Comparison of ENCODE assay signal across 18 cellular contexts in the genomic region with DNA sequence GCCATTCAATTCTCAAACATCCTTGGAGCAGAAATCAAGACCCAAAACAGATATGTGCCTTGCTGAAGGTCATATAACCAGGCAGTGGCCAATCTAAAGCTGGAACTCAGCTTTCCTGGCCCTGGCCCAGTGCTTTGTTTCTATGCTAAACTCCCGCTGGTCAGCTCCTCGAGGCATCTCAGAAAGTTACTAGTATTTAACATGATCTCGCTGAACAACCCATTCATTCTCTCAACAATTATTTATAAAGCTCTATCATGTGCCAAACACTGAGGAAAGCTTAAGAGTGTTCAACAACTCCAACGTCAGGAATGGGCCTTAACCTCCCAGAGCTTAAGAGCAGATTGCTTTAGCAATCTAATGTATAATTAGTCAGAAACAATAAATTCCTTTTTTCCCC. TPM values are rescaled to one million over a fixed set of nuclear protein-coding genes. Genes with fewer than 3 reads are reported as not detected.
DNase-seq lines count a peak whose midpoint lies in the region; ATAC-seq and TF ChIP-seq lines count a peak whose summit lies in the region.
"Had no signal": no experiment of that assay in that cellular context is flagged by ENCODE, and none has a peak within 500 bp of the region (broad histone marks: within the 10 kb centered on the region; RNA-seq: fewer than 3 reads in every experiment).

No MANE protein-coding gene starts in this region.

- H2BK15ac ChIP-seq in mesenchymal stem cell (ENCODE audit: low read depth, poor library complexity, severe bottlenecking): no peak overlapping the region

- no peak overlapping the region for H4K8ac ChIP-seq in mesenchymal stem cell (ENCODE audit: low read length)

- no peak overlapping the region for H2BK5ac ChIP-seq in mesenchymal stem cell (ENCODE audit: low read depth, low read length, poor library complexity, severe bottlenecking)

- no peak overlapping the region for H3K4me3 ChIP-seq in HCT116 (replicated peaks in 1 of 2; ENCODE audit: low read depth in 1 of 2, low read length in 2 of 2)
- H3K4me3 ChIP-seq in choroid plexus epithelial cell (ENCODE audit: low read depth, low read length): no peak overlapping the region
- no peak overlapping the region for H3K4me3 ChIP-seq in mesenchymal stem cell (ENCODE audit: insufficient read depth in 1 of 2, low read depth in 1 of 2, low read length in 2 of 2)

- no peaks in the 10 kb centered on the region for H3K9me2 ChIP-seq in HCT116 (ENCODE audit: insufficient read depth)

- RAD21 ChIA-PET in HCT116 (lab: Charles Lee; ENCODE audit: low non-redundant PET in 1 of 2, low total read pairs in 2 of 2, uncharacterized antibody in 2 of 2, unreplicated experiment in 2 of 2): no interaction called here

- no peaks in the 10 kb centered on the region for H3K79me1 ChIP-seq in mesenchymal stem cell (replicated peaks; ENCODE audit: low read length, poor library complexity, severe bottlenecking)

- H3K4ac ChIP-seq in mesenchymal stem cell (ENCODE audit: low read depth in 1 of 2, low read length in 2 of 2): no peak overlapping the region

- WGBS in mesenchymal stem cell: 54% methylated on average over 4 of the region's 4 CpGs

- peak overlapping the region; percentile 64 for H2AK5ac ChIP-seq in mesenchymal stem cell (ENCODE audit: low read length, severe bottlenecking)

- H3K27ac Mint-ChIP-seq in chondrocyte (ENCODE audit: unreplicated experiment): no peak overlapping the region
- H3K27ac Mint-ChIP-seq: CD4-positive, CD25-positive, alpha-beta regulatory T cell; CD8-positive, alpha-beta memory T cell; H9 had no signal

- H3K18ac ChIP-seq in mesenchymal stem cell (ENCODE audit: low read depth in 1 of 2, low read length in 2 of 2): no peak overlapping the region

- H3K23ac ChIP-seq in mesenchymal stem cell (ENCODE audit: low read length in 2 of 2): no peak overlapping the region

- H3K9me3 Mint-ChIP-seq in chondrocyte (ENCODE audit: low read depth): no peaks in the 10 kb centered on the region
- H3K9me3 Mint-ChIP-seq: CD8-positive, alpha-beta memory T cell; H9 had no signal

- H3K36me3 Mint-ChIP-seq in chondrocyte (ENCODE audit: low read depth): no peaks in the 10 kb centered on the region
- H3K36me3 Mint-ChIP-seq: CD4-positive, CD25-positive, alpha-beta regulatory T cell had no signal

- H3K27me3 ChIP-seq in HCT116 (ENCODE audit: insufficient read depth, low read length) (no peaks in the 10 kb centered on the region), mesenchymal stem cell (ENCODE audit: control insufficient read depth in 1 of 2, insufficient read depth in 1 of 2, low read length in 2 of 2) (peaks cover 0 to 30% of the 10 kb centered on the region in 2 experiments)

- H3K79me2 ChIP-seq in HCT116 (ENCODE audit: insufficient read depth, low read length): no peaks in the 10 kb centered on the region

- H2AFZ ChIP-seq in HCT116 (ENCODE audit: low read depth, low read length, poor library complexity, severe bottlenecking): no peak overlapping the region
- no peak overlapping the region for H2AFZ ChIP-seq in mesenchymal stem cell (ENCODE audit: low read depth, low read length)

- no peak overlapping the region for H4K91ac ChIP-seq in mesenchymal stem cell (ENCODE audit: low read length)

- H2BK120ac ChIP-seq in mesenchymal stem cell (ENCODE audit: low read depth, low read length): no peak overlapping the region

- no peaks in the 10 kb centered on the region for H3K27me3 Mint-ChIP-seq in chondrocyte (ENCODE audit: low read depth)

- H3K9ac ChIP-seq in HCT116 (ENCODE audit: low read length) (no peak overlapping the region), mesenchymal stem cell (ENCODE audit: low read length) (no peak overlapping the region)

- no peak for TF ChIP-seq RAD21 in HCT116 (IDR thresholded peaks at IDR 0.05; ENCODE audit: low read depth)

- BruUV-seq in HCT116 (replicated peaks; lab: Mats Ljungman, UMichigan): no TSS peak

- TF ChIP-seq CTCF in HCT116 (IDR thresholded peaks at IDR 0.05 in 2 of 3, conservative IDR thresholded peaks at IDR 0.05 in 1 of 3; ENCODE audit: borderline replicate concordance in 1 of 3, insufficient read depth in 1 of 3, low read depth in 2 of 3, low read length in 2 of 3) (no peak), choroid plexus epithelial cell (conservative IDR thresholded peaks at IDR 0.05; ENCODE audit: low read depth, low read length) (no peak), chondrocyte (IDR thresholded peaks at IDR 0.05) (no peak)

- CTCF ChIA-PET in HCT116 (lab: Charles Lee): interaction anchor here (1.4 kb wide), 1 partner anchor 179 kb away, joined by 3 read pairs; no protein-coding TSS in a partner anchor

- intact Hi-C loops in HCT116 (cut with micrococcal nuclease): no loop called here

- H4K20me1 ChIP-seq in HCT116 (ENCODE audit: insufficient read depth): no peaks in the 10 kb centered on the region

- peaks cover 0 to 10% of the 10 kb centered on the region in 2 experiments; a peak in 3 of 4 replicates for H3K4me1 ChIP-seq in HCT116 (ENCODE audit: control insufficient read depth in 1 of 2, insufficient read depth in 2 of 2, low read length in 2 of 2)
- H3K4me1 ChIP-seq in mesenchymal stem cell (ENCODE audit: control insufficient read depth, insufficient read depth, low read depth, low read length): peaks cover 7% of the 10 kb centered on the region
- H3K4me1 ChIP-seq: BE2C had no signal

- peaks cover 20% of the 10 kb centered on the region for H3K4me1 Mint-ChIP-seq in chondrocyte (ENCODE audit: low read depth)
- H3K4me1 Mint-ChIP-seq: CD4-positive, CD25-positive, alpha-beta regulatory T cell had no signal

- H3K9me3 ChIP-seq in HCT116 (ENCODE audit: control insufficient read depth in 1 of 2, insufficient read depth in 1 of 2, low read depth in 1 of 2, low read length in 2 of 2): no peaks in the 10 kb centered on the region
- no peaks in the 10 kb centered on the region for H3K9me3 ChIP-seq in mesenchymal stem cell (ENCODE audit: control insufficient read depth, low read length)
- H3K9me3 ChIP-seq: BE2C had no signal

- no peak for ATAC-seq in HCT116

- H3K14ac ChIP-seq in mesenchymal stem cell (ENCODE audit: low read length in 2 of 2): no peak overlapping the region

- POLR2A ChIA-PET in HCT116 (lab: Charles Lee): interaction anchor here (1.0 kb wide), 1 partner anchor 54 kb away, joined by 3 read pairs; a partner anchor contains a TSS

- H3K4me2 ChIP-seq in HCT116 (ENCODE audit: low read length) (peak overlapping the region; percentile 15; the same call in 1 of the 2 replicates), mesenchymal stem cell (ENCODE audit: low read length, poor library complexity, severe bottlenecking) (no peak overlapping the region)

- no peak overlapping the region for H2BK12ac ChIP-seq in mesenchymal stem cell (ENCODE audit: low read length in 2 of 2)

- TF ChIP-seq POLR2A in HCT116 (IDR thresholded peaks at IDR 0.05; ENCODE audit: borderline replicate concordance, extremely low read depth, insufficient read depth, insufficient read length): no peak

- H3K27ac ChIP-seq in HCT116 (ENCODE audit: low read depth, low read length) (no peak overlapping the region), mesenchymal stem cell (ENCODE audit: low read length, poor library complexity, severe bottlenecking) (peak overlapping the region; percentile 17)

- H3K36me3 ChIP-seq in HCT116 (ENCODE audit: control insufficient read depth in 1 of 2, insufficient read depth in 2 of 2, low read length in 2 of 2): no peaks in the 10 kb centered on the region
- H3K36me3 ChIP-seq in mesenchymal stem cell (ENCODE audit: control insufficient read depth in 1 of 2, insufficient read depth in 2 of 2, low read depth in 1 of 2, low read length in 2 of 2): no peaks in the 10 kb centered on the region
- H3K36me3 ChIP-seq: BE2C had no signal

- DNase-seq in DMS79 (lab: John Stamatoyannopoulos, UW) (peak; percentile 43), HCT116 (ENCODE audit: low read depth, low spot score) (no peak), choroid plexus epithelial cell (ENCODE audit: low read depth) (peak; percentile 35), mesenchymal stem cell (no peak), chondrocyte (ENCODE audit: low spot score) (no peak), NOMO-1 treated with DMSO at 0.1 percent for 48 hours (lab: John Stamatoyannopoulos, UW; ENCODE audit: unreplicated experiment) (no peak), DMS 273 (lab: John Stamatoyannopoulos, UW; ENCODE audit: unreplicated experiment) (no peak), NCI-H748 treated with DMSO at 0.1 percent for 48 hours (lab: John Stamatoyannopoulos, UW) (no peak)
- DNase-seq: BE2C; C1 segment of cervical spinal cord; CD4-positive, CD25-positive, alpha-beta regulatory T cell; CD8-positive, alpha-beta memory T cell; DMS153; GOT3; H9; IMR-90; Karpas-422; KBM-7 had no signal

- no peak overlapping the region for H3K4me3 Mint-ChIP-seq in chondrocyte (ENCODE audit: unreplicated experiment)
- H3K4me3 Mint-ChIP-seq: CD4-positive, CD25-positive, alpha-beta regulatory T cell; CD8-positive, alpha-beta memory T cell; H9 had no signal

TF ChIP-seq in HCT116, 20 proteins besides CTCF, POLR2A, EP300 and RAD21 (continues in another document):
- TF ChIP-seq JUND (IDR thresholded peaks at IDR 0.05) (no peak), SP1 (IDR thresholded peaks at IDR 0.05; ENCODE audit: low read depth) (no peak), ELF1 (IDR thresholded peaks at IDR 0.05; ENCODE audit: borderline replicate concordance, low read depth) (no peak), ZFX (IDR thresholded peaks at IDR 0.05) (no peak), CBX3 (IDR thresholded peaks at IDR 0.05; ENCODE audit: low read depth) (no peak), ZNF274 (IDR thresholded peaks at IDR 0.05; ENCODE audit: low read depth, low read length) (no peak)
- TF ChIP-seq, protein P1, sequence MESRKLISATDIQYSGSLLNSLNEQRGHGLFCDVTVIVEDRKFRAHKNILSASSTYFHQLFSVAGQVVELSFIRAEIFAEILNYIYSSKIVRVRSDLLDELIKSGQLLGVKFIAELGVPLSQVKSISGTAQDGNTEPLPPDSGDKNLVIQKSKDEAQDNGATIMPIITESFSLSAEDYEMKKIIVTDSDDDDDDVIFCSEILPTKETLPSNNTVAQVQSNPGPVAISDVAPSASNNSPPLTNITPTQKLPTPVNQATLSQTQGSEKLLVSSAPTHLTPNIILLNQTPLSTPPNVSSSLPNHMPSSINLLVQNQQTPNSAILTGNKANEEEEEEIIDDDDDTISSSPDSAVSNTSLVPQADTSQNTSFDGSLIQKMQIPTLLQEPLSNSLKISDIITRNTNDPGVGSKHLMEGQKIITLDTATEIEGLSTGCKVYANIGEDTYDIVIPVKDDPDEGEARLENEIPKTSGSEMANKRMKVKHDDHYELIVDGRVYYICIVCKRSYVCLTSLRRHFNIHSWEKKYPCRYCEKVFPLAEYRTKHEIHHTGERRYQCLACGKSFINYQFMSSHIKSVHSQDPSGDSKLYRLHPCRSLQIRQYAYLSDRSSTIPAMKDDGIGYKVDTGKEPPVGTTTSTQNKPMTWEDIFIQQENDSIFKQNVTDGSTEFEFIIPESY (IDR thresholded peaks at IDR 0.05; ENCODE audit: extremely low read depth, insufficient replicate concordance, low read length): no peak

RNA-seq across cellular contexts. Expression of a gene that starts 54.0 kb away (rescaled TPM):
- total RNA-seq in HCT116 (2021; ENCODE audit: unreplicated experiment) (26.8 TPM), chondrocyte (28.1 to 78.9 TPM (median 28.6 TPM) in 3 replicates)
- polyA plus RNA-seq in HCT116 (2012): 14.1 and 15.8 TPM in 2 replicates
- polyA plus RNA-seq in mesenchymal stem cell (2013, experiment 1 of 2): 5.7 TPM
- 5.4 TPM for polyA plus RNA-seq in mesenchymal stem cell (2013, experiment 2 of 2)
- total RNA-seq: CD4-positive, CD25-positive, alpha-beta regulatory T cell had no signal
- polyA plus RNA-seq: CD8-positive, alpha-beta memory T cell had no signal

Comparison
In these comparisons a context has a peak if more than half of its experiments do, and no peak if none do; other contexts are left out.
1. DNase-seq: peak in DMS79 (single experiment) and choroid plexus epithelial cell (single experiment); none in HCT116 (single experiment), mesenchymal stem cell (single experiment), chondrocyte (single experiment), NOMO-1 treated with DMSO at 0.1 percent for 48 hours (single experiment), DMS 273 (single experiment) and NCI-H748 treated with DMSO at 0.1 percent for 48 hours (single experiment).